ENCODE assay signal across 8 cellular contexts in genomic region chr5:68287976-68288755, GRCh38.
DNase-seq lines count a peak whose midpoint lies in the region; ATAC-seq and TF ChIP-seq lines count a peak whose summit lies in the region.

No MANE protein-coding gene starts in this region.

- H3K79me2 ChIP-seq in mesendoderm (ENCODE audit: control insufficient read depth, insufficient read depth, low read length) = no peaks in the 10 kb centered on the region

- H3K27me3 Mint-ChIP-seq in activated CD8-positive, alpha-beta memory T cell treated with anti-CD3 and anti-CD28 coated beads, Interleukin-2, amount 10 ng/mL, durations not matched to agents 7 days and 5 days = no peaks in the 10 kb centered on the region
- H3K27me3 Mint-ChIP-seq in endodermal cell (ENCODE audit: insufficient read depth) = no peaks in the 10 kb centered on the region

- no peak overlapping the region for H2BK120ac ChIP-seq in mesendoderm (ENCODE audit: low read depth, low read length)

- H3K23ac ChIP-seq in mesendoderm (ENCODE audit: low read length) = peak overlapping the region; percentile 85

- CTCF ChIA-PET in activated CD8-positive, alpha-beta memory T cell treated with anti-CD3 and anti-CD28 coated beads, Interleukin-2, amount 10 ng/mL, durations not matched to agents 7 days and 5 days (lab: Charles Lee) = interaction anchor here (0.7 to 3.6 kb wide), 14 partner anchors 10 to 175 kb away, joined by 3 to 55 read pairs (median 4); partner anchors contain the start of gene PIK3R1

- H3K4me1 Mint-ChIP-seq in activated CD8-positive, alpha-beta memory T cell treated with anti-CD3 and anti-CD28 coated beads, Interleukin-2, amount 10 ng/mL, durations not matched to agents 7 days and 5 days = peaks cover 85% of the 10 kb centered on the region
- peaks cover 40% of the 10 kb centered on the region for H3K4me1 Mint-ChIP-seq in endodermal cell

- no peak overlapping the region for H3K4ac ChIP-seq in mesendoderm (ENCODE audit: low read depth, low read length)

- H3K27ac ChIP-seq in endodermal cell (ENCODE audit: low read depth, low read length) (peak overlapping the region; percentile 56), mesendoderm (ENCODE audit: low read depth, low read length) (peak overlapping the region; percentile 19)

- no peaks in the 10 kb centered on the region for H3K79me1 ChIP-seq in mesendoderm (ENCODE audit: low read length)

- H3K4me3 Mint-ChIP-seq in activated CD8-positive, alpha-beta memory T cell treated with anti-CD3 and anti-CD28 coated beads, Interleukin-2, amount 10 ng/mL, durations not matched to agents 7 days and 5 days = peak overlapping the region; percentile 87
- H3K4me3 Mint-ChIP-seq in endodermal cell = peak overlapping the region; percentile 73

- WGBS in endodermal cell (ENCODE audit: insufficient coverage in 1 of 2, insufficient read length in 1 of 2), 2 experiments = 6% methylated on average over 3 to 46 of the region's 46 CpGs
- WGBS in mesendoderm (ENCODE audit: extremely low coverage, insufficient coverage, low lambda C conversion rate) = no CpG with 5 or more reads among the region's 46 CpGs

- peaks cover 21% of the 10 kb centered on the region for H3K36me3 ChIP-seq in endodermal cell (ENCODE audit: control insufficient read depth, insufficient read depth, low read length)
- H3K36me3 ChIP-seq in mesendoderm (ENCODE audit: control insufficient read depth, insufficient read depth, low read length) = no peaks in the 10 kb centered on the region

- peak overlapping the region; percentile 42 for H3K9ac ChIP-seq in endodermal cell (ENCODE audit: extremely low read depth, low read length, poor library complexity, severe bottlenecking)
- H3K9ac ChIP-seq in mesendoderm (ENCODE audit: low read length) = peak overlapping the region; percentile 65

- H2BK5ac ChIP-seq in mesendoderm (ENCODE audit: low read length) = no peak overlapping the region

- peak overlapping the region; percentile 95 for H3K27ac Mint-ChIP-seq in activated CD8-positive, alpha-beta memory T cell treated with anti-CD3 and anti-CD28 coated beads, Interleukin-2, amount 10 ng/mL, durations not matched to agents 7 days and 5 days
- peak overlapping the region; percentile 95 for H3K27ac Mint-ChIP-seq in endodermal cell

- H3K27me3 ChIP-seq in endodermal cell (ENCODE audit: control insufficient read depth, insufficient read depth, low read length, poor library complexity, severe bottlenecking) = no peaks in the 10 kb centered on the region
- H3K27me3 ChIP-seq in mesendoderm (ENCODE audit: insufficient read depth, low read length, poor library complexity) = no peaks in the 10 kb centered on the region

- H3K4me1 ChIP-seq in endodermal cell (ENCODE audit: control insufficient read depth, insufficient read depth, low read length) (peaks cover 12% of the 10 kb centered on the region), mesendoderm (ENCODE audit: control insufficient read depth, low read depth, low read length) (peaks cover 3% of the 10 kb centered on the region)

- H3K4me3 ChIP-seq in GM12864 (ENCODE audit: low read depth, low read length) = peak overlapping the region; percentile 66
- peak overlapping the region; percentile 46 for H3K4me3 ChIP-seq in HFF-Myc (replicated peaks; ENCODE audit: low read depth, low read length)
- peak overlapping the region; percentile 81 for H3K4me3 ChIP-seq in endodermal cell (ENCODE audit: low read length)
- peak overlapping the region; percentile 38 for H3K4me3 ChIP-seq in mesendoderm (ENCODE audit: low read length)

- peak overlapping the region; percentile 86 for H3K4me2 ChIP-seq in mesendoderm (ENCODE audit: low read length)

- H3K18ac ChIP-seq in mesendoderm (ENCODE audit: low read length) = peak overlapping the region; percentile 11

- peak overlapping the region; percentile 85 for H3K56ac ChIP-seq in mesendoderm (ENCODE audit: low read length)

- H3K9me3 Mint-ChIP-seq in activated CD8-positive, alpha-beta memory T cell treated with anti-CD3 and anti-CD28 coated beads, Interleukin-2, amount 10 ng/mL, durations not matched to agents 7 days and 5 days (ENCODE audit: low read depth) = no peaks in the 10 kb centered on the region
- no peaks in the 10 kb centered on the region for H3K9me3 Mint-ChIP-seq in endodermal cell

- ATAC-seq in activated CD8-positive, alpha-beta memory T cell treated with anti-CD3 and anti-CD28 coated beads, Interleukin-2, amount 10 ng/mL, durations not matched to agents 7 days and 5 days = peak; percentile 80

- H4K8ac ChIP-seq in mesendoderm (ENCODE audit: low read depth, low read length) = no peak overlapping the region

- no peak overlapping the region for H4K5ac ChIP-seq in mesendoderm (ENCODE audit: low read length)

- no peaks in the 10 kb centered on the region for H3K9me3 ChIP-seq in endodermal cell (ENCODE audit: control insufficient read depth, low read length)

- peak; percentile 79 for DNase-seq in GM12864 (ENCODE audit: low read depth)
- no peak for DNase-seq in HFF-Myc (ENCODE audit: extremely low read depth, low read depth)
- DNase-seq in NCI-H2029 treated with DMSO at 0.1 percent for 48 hours (lab: John Stamatoyannopoulos, UW) = peak; percentile 47
- DNase-seq in activated CD8-positive, alpha-beta memory T cell treated with anti-CD3 and anti-CD28 coated beads, Interleukin-2, amount 10 ng/mL, durations not matched to agents 7 days and 5 days = peak; percentile 80
- peak; percentile 81 for DNase-seq in endodermal cell
- DNase-seq in mesendoderm = peak; percentile 87
- DNase-seq in stimulated activated CD8-positive, alpha-beta memory T cell treated with anti-CD3 and anti-CD28 coated beads, Interleukin-4, amount 100 ng/mL, for 24 hours (ENCODE audit: low read depth) = peak; percentile 16
- no peak for DNase-seq in NCI-H345 (lab: John Stamatoyannopoulos, UW)

- H3K36me3 Mint-ChIP-seq in activated CD8-positive, alpha-beta memory T cell treated with anti-CD3 and anti-CD28 coated beads, Interleukin-2, amount 10 ng/mL, durations not matched to agents 7 days and 5 days = peaks cover 47% of the 10 kb centered on the region
- peaks cover 12% of the 10 kb centered on the region for H3K36me3 Mint-ChIP-seq in endodermal cell (ENCODE audit: low read depth)

- H2BK15ac ChIP-seq in mesendoderm (replicated peaks; ENCODE audit: low read depth) = no peak overlapping the region

- TF ChIP-seq CTCF in GM12864 (IDR thresholded peaks at IDR 0.05; ENCODE audit: low read depth, low read length, missing control alignments) = no peak
- TF ChIP-seq CTCF in HFF-Myc (IDR thresholded peaks at IDR 0.05; ENCODE audit: low read depth, low read length, missing control alignments) = no peak
- TF ChIP-seq CTCF in endodermal cell (conservative IDR thresholded peaks at IDR 0.05) = no peak

- H2AK5ac ChIP-seq in mesendoderm (ENCODE audit: low read length) = no peak overlapping the region

Comparison
In these comparisons a context has a peak if more than half of its experiments do, and no peak if none do; other contexts are left out.
1. DNase-seq: peak in GM12864 (single experiment), NCI-H2029 treated with DMSO at 0.1 percent for 48 hours (single experiment), activated CD8-positive, alpha-beta memory T cell treated with anti-CD3 and anti-CD28 coated beads, Interleukin-2, amount 10 ng/mL, durations not matched to agents 7 days and 5 days (single experiment), endodermal cell (single experiment), mesendoderm (single experiment) and stimulated activated CD8-positive, alpha-beta memory T cell treated with anti-CD3 and anti-CD28 coated beads, Interleukin-4, amount 100 ng/mL, for 24 hours (single experiment); none in HFF-Myc (single experiment) and NCI-H345 (single experiment).
2. Peak in every context shown above with its lines, with median percentiles within 50 percentile points of each other: H3K4me3 ChIP-seq.